Comparison of ENCODE assay signal across 1 cellular context in the genomic region with DNA sequence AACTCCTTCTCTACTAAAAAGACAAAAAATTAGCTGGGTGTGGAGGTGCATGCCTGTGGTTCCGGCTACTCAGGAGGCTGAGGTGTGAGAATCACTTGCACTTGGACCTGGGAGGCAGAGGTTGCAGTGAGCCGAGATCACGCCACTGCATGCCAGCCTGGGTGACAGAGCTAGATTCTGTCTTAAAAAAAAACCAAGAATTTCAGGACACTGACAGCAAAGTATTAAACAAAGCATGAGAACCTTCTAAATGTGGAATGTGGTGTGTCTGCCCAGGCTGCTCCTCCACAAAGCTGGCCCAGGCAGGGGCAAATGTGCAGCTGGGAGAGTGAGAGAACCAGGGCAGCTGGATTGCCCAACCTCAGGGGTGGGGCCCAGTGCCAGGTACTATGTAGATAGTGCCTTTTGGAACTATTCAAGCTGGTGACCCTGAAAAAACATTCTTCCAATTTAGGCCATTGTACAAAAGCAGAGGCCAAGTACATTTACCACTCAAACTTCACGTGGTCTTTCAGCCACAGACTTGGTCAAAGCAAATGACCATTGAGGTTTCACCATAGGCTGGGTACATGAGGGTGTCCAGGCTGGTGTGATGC.
TF ChIP-seq lines count a peak whose summit lies in the region.

No MANE protein-coding gene starts in this region.

TF ChIP-seq in IMR-90, 13 proteins besides CTCF, POLR2A, EP300 and RAD21:
- TF ChIP-seq FOS (IDR thresholded peaks at IDR 0.05; ENCODE audit: low read depth, low read length), result no peak
- TF ChIP-seq MXI1 (IDR thresholded peaks at IDR 0.05; ENCODE audit: borderline replicate concordance, low read depth, low read length), result no peak
- TF ChIP-seq, protein P1, sequence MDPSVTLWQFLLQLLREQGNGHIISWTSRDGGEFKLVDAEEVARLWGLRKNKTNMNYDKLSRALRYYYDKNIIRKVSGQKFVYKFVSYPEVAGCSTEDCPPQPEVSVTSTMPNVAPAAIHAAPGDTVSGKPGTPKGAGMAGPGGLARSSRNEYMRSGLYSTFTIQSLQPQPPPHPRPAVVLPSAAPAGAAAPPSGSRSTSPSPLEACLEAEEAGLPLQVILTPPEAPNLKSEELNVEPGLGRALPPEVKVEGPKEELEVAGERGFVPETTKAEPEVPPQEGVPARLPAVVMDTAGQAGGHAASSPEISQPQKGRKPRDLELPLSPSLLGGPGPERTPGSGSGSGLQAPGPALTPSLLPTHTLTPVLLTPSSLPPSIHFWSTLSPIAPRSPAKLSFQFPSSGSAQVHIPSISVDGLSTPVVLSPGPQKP (IDR thresholded peaks at IDR 0.05; ENCODE audit: borderline replicate concordance, low read depth, low read length), result no peak
- no peak for TF ChIP-seq NFE2L2 (IDR thresholded peaks at IDR 0.05; ENCODE audit: low read depth, low read length)
- no peak for TF ChIP-seq CEBPB (IDR thresholded peaks at IDR 0.05; ENCODE audit: low read depth, low read length)
- TF ChIP-seq MAZ (IDR thresholded peaks at IDR 0.05; ENCODE audit: borderline replicate concordance, low read depth, low read length), result no peak
- TF ChIP-seq CHD1 (IDR thresholded peaks at IDR 0.05; ENCODE audit: low read depth, low read length), result no peak
- no peak for TF ChIP-seq BHLHE40 (IDR thresholded peaks at IDR 0.05; ENCODE audit: low read depth, low read length)
- TF ChIP-seq, protein P2, sequence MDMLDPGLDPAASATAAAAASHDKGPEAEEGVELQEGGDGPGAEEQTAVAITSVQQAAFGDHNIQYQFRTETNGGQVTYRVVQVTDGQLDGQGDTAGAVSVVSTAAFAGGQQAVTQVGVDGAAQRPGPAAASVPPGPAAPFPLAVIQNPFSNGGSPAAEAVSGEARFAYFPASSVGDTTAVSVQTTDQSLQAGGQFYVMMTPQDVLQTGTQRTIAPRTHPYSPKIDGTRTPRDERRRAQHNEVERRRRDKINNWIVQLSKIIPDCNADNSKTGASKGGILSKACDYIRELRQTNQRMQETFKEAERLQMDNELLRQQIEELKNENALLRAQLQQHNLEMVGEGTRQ (IDR thresholded peaks at IDR 0.05; ENCODE audit: low read depth, low read length), result no peak
- TF ChIP-seq MAFK (IDR thresholded peaks at IDR 0.05; ENCODE audit: low read depth, low read length), result no peak
- TF ChIP-seq RFX5 (IDR thresholded peaks at IDR 0.05; ENCODE audit: low read depth, low read length), result no peak
- no peak for TF ChIP-seq SMC3 (IDR thresholded peaks at IDR 0.05; ENCODE audit: low read depth, low read length)
- TF ChIP-seq RCOR1 (IDR thresholded peaks at IDR 0.05; ENCODE audit: insufficient replicate concordance, low read length), result no peak
